1 cellular context compared by ENCODE assay signal in the genomic region with DNA sequence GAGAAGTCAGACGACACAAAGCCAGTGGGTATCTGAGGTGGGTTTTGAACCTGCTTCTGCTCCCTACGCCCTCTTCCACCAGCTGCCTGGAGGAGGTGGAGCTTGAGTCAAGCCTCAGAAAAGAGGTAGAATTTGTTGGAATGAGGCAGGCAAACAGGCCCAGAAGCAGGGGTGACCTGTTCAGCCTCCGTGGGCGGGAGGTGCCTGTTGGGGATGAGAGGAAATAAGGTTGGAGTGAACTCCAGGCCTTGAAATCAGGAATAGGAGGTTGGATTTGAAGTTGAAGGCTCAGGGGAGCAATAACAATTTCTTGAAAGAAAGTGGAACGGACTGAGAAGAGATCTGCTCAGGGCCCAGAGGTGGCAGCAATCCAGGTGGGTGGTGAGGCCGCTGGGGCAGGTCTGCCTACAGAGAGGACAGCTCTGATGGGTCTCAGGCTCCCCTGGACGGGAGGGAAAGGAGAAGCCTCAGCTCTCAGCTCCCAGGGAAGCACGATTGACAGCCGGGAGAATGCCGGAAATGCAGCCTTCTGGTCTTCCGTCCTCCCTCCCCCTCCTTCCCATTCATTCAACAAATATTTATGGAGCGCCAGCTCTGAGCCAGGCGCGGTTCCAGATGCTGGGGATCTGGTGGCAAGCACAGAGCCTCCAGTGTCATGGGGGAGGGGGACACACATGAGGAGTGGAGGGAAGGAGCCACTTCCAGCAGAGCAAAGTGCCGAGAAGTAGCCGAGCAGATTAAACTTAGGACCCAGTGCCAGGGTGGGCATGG.
A peak's percentile ranks its signal among the peaks of the same experiment; 100 is the strongest.
TF ChIP-seq lines count a peak whose summit lies in the region.

No MANE protein-coding gene starts in this region.

TF ChIP-seq in HepG2, 621 proteins besides CTCF, POLR2A, EP300 and RAD21 (continued from another document and continues in another):
- TF ChIP-seq, protein P1, sequence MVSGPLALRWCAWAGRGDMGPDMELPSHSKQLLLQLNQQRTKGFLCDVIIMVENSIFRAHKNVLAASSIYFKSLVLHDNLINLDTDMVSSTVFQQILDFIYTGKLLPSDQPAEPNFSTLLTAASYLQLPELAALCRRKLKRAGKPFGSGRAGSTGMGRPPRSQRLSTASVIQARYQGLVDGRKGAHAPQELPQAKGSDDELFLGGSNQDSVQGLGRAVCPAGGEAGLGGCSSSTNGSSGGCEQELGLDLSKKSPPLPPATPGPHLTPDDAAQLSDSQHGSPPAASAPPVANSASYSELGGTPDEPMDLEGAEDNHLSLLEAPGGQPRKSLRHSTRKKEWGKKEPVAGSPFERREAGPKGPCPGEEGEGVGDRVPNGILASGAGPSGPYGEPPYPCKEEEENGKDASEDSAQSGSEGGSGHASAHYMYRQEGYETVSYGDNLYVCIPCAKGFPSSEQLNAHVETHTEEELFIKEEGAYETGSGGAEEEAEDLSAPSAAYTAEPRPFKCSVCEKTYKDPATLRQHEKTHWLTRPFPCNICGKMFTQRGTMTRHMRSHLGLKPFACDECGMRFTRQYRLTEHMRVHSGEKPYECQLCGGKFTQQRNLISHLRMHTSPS (CRISPR knock-in tag; IDR thresholded peaks at IDR 0.05; ENCODE audit: low read depth) = 0 out of 2 replicates have a peak, but pooled peaks have one; percentile 42
- TF ChIP-seq, protein P2, sequence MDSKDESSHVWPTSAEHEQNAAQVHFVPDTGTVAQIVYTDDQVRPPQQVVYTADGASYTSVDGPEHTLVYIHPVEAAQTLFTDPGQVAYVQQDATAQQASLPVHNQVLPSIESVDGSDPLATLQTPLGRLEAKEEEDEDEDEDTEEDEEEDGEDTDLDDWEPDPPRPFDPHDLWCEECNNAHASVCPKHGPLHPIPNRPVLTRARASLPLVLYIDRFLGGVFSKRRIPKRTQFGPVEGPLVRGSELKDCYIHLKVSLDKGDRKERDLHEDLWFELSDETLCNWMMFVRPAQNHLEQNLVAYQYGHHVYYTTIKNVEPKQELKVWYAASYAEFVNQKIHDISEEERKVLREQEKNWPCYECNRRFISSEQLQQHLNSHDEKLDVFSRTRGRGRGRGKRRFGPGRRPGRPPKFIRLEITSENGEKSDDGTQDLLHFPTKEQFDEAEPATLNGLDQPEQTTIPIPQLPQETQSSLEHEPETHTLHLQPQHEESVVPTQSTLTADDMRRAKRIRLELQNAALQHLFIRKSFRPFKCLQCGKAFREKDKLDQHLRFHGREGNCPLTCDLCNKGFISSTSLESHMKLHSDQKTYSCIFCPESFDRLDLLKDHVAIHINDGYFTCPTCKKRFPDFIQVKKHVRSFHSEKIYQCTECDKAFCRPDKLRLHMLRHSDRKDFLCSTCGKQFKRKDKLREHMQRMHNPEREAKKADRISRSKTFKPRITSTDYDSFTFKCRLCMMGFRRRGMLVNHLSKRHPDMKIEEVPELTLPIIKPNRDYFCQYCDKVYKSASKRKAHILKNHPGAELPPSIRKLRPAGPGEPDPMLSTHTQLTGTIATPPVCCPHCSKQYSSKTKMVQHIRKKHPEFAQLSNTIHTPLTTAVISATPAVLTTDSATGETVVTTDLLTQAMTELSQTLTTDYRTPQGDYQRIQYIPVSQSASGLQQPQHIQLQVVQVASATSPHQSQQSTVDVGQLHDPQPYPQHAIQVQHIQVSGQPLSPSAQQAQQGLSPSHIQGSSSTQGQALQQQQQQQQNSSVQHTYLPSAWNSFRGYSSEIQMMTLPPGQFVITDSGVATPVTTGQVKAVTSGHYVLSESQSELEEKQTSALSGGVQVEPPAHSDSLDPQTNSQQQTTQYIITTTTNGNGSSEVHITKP (CRISPR knock-in tag; IDR thresholded peaks at IDR 0.05; ENCODE audit: low read depth) = no peak
- TF ChIP-seq HCFC1 (IDR thresholded peaks at IDR 0.05; ENCODE audit: low read depth, low read length) (no peak), SMC3 (IDR thresholded peaks at IDR 0.05; ENCODE audit: low read length) (no peak), HBP1 (CRISPR knock-in tag; IDR thresholded peaks at IDR 0.05; ENCODE audit: low read depth) (peak; percentile 91; the same call in 1 of the 2 replicates), U2AF1 (optimal IDR thresholded peaks at IDR 0.05; ENCODE audit: low read depth, low read length) (no peak), HOXA5 (CRISPR knock-in tag; IDR thresholded peaks at IDR 0.05) (no peak), HMGXB4 (CRISPR knock-in tag; IDR thresholded peaks at IDR 0.05; ENCODE audit: borderline replicate concordance in 1 of 2, low read depth in 1 of 2) (no peak), HINFP (CRISPR knock-in tag; IDR thresholded peaks at IDR 0.05; ENCODE audit: low read depth) (no peak), GABPB1 (CRISPR knock-in tag; IDR thresholded peaks at IDR 0.05) (peak; percentile 71), ZFP37 (CRISPR knock-in tag; IDR thresholded peaks at IDR 0.05; ENCODE audit: borderline replicate concordance) (no peak), TCF7L2 (IDR thresholded peaks at IDR 0.05; ENCODE audit: low read depth, low read length) (no peak), SRF (IDR thresholded peaks at IDR 0.05; ENCODE audit: low read depth, low read length) (no peak), TAF15 (IDR thresholded peaks at IDR 0.05; ENCODE audit: low read depth, low read length, poor library complexity, severe bottlenecking) (no peak), CERS6 (CRISPR knock-in tag; IDR thresholded peaks at IDR 0.05) (no peak), HMGA1 (CRISPR knock-in tag; conservative IDR thresholded peaks at IDR 0.05) (no peak), ZNF333 (CRISPR knock-in tag; IDR thresholded peaks at IDR 0.05; ENCODE audit: borderline replicate concordance) (no peak), NFE2L1 (CRISPR knock-in tag; IDR thresholded peaks at IDR 0.05; ENCODE audit: borderline replicate concordance) (no peak)
- TF ChIP-seq, protein P3, sequence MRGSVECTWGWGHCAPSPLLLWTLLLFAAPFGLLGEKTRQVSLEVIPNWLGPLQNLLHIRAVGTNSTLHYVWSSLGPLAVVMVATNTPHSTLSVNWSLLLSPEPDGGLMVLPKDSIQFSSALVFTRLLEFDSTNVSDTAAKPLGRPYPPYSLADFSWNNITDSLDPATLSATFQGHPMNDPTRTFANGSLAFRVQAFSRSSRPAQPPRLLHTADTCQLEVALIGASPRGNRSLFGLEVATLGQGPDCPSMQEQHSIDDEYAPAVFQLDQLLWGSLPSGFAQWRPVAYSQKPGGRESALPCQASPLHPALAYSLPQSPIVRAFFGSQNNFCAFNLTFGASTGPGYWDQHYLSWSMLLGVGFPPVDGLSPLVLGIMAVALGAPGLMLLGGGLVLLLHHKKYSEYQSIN (CRISPR knock-in tag; IDR thresholded peaks at IDR 0.05; ENCODE audit: borderline replicate concordance) = no peak
- TF ChIP-seq, protein P4, sequence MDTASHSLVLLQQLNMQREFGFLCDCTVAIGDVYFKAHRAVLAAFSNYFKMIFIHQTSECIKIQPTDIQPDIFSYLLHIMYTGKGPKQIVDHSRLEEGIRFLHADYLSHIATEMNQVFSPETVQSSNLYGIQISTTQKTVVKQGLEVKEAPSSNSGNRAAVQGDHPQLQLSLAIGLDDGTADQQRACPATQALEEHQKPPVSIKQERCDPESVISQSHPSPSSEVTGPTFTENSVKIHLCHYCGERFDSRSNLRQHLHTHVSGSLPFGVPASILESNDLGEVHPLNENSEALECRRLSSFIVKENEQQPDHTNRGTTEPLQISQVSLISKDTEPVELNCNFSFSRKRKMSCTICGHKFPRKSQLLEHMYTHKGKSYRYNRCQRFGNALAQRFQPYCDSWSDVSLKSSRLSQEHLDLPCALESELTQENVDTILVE (CRISPR knock-in tag; IDR thresholded peaks at IDR 0.05) = no peak
- TF ChIP-seq, protein P5, sequence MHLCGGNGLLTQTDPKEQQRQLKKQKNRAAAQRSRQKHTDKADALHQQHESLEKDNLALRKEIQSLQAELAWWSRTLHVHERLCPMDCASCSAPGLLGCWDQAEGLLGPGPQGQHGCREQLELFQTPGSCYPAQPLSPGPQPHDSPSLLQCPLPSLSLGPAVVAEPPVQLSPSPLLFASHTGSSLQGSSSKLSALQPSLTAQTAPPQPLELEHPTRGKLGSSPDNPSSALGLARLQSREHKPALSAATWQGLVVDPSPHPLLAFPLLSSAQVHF (CRISPR knock-in tag; IDR thresholded peaks at IDR 0.05) = no peak
- TF ChIP-seq, protein P6, sequence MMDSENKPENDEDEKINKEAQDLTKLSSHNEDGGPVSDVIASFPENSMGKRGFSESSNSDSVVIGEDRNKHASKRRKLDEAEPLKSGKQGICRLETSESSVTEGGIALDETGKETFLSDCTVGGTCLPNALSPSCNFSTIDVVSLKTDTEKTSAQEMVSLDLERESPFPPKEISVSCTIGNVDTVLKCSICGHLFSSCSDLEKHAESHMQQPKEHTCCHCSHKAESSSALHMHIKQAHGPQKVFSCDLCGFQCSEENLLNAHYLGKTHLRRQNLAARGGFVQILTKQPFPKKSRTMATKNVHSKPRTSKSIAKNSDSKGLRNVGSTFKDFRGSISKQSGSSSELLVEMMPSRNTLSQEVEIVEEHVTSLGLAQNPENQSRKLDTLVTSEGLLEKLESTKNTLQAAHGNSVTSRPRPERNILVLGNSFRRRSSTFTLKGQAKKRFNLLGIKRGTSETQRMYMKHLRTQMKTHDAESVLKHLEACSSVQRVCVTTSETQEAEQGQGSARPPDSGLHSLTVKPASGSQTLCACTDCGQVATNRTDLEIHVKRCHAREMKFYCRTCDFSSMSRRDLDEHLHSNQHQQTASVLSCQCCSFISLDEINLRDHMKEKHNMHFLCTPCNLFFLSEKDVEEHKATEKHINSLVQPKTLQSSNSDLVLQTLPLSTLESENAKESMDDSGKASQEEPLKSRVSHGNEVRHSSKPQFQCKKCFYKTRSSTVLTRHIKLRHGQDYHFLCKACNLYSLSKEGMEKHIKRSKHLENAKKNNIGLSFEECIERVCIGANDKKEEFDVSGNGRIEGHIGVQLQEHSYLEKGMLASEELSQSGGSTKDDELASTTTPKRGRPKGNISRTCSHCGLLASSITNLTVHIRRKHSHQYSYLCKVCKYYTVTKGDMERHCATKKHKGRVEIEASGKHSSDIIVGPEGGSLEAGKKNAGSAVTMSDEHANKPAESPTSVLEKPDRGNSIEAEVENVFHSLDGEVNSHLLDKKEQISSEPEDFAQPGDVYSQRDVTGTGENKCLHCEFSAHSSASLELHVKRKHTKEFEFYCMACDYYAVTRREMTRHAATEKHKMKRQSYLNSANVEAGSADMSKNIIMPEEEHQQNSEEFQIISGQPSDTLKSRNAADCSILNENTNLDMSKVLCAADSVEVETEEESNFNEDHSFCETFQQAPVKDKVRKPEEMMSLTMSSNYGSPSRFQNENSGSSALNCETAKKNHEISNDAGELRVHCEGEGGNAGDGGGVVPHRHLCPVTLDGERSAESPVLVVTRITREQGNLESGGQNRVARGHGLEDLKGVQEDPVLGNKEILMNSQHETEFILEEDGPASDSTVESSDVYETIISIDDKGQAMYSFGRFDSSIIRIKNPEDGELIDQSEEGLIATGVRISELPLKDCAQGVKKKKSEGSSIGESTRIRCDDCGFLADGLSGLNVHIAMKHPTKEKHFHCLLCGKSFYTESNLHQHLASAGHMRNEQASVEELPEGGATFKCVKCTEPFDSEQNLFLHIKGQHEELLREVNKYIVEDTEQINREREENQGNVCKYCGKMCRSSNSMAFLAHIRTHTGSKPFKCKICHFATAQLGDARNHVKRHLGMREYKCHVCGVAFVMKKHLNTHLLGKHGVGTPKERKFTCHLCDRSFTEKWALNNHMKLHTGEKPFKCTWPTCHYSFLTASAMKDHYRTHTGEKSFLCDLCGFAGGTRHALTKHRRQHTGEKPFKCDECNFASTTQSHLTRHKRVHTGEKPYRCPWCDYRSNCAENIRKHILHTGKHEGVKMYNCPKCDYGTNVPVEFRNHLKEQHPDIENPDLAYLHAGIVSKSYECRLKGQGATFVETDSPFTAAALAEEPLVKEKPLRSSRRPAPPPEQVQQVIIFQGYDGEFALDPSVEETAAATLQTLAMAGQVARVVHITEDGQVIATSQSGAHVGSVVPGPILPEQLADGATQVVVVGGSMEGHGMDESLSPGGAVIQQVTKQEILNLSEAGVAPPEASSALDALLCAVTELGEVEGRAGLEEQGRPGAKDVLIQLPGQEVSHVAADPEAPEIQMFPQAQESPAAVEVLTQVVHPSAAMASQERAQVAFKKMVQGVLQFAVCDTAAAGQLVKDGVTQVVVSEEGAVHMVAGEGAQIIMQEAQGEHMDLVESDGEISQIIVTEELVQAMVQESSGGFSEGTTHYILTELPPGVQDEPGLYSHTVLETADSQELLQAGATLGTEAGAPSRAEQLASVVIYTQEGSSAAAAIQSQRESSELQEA (CRISPR knock-in tag; IDR thresholded peaks at IDR 0.05; ENCODE audit: not compliant biosample characterization) = no peak
